Comparison of ENCODE assay signal across 1 cellular context in genomic region chr14:55191881-55192616, GRCh38.
TF ChIP-seq lines count a peak whose summit lies in the region.

No MANE protein-coding gene starts in this region.

TF ChIP-seq in H1, 55 proteins besides CTCF, POLR2A, EP300 and RAD21 (continued from another document):
- TF ChIP-seq POLR2AphosphoS5 (IDR thresholded peaks at IDR 0.05; ENCODE audit: low read depth, low read length) = no peak
- TF ChIP-seq SP4 (IDR thresholded peaks at IDR 0.05; ENCODE audit: low read length) = no peak
- TF ChIP-seq SIRT6 (IDR thresholded peaks at IDR 0.05; ENCODE audit: low read length) = no peak
- no peak for TF ChIP-seq BCL11A (IDR thresholded peaks at IDR 0.05; ENCODE audit: low read depth in 2 of 2, low read length in 2 of 2)
- no peak for TF ChIP-seq SP2 (IDR thresholded peaks at IDR 0.05; ENCODE audit: low read length)
- TF ChIP-seq CBX8 (IDR thresholded peaks at IDR 0.05; ENCODE audit: borderline replicate concordance, low read depth, low read length) = no peak
- no peak for TF ChIP-seq CHD7 (IDR thresholded peaks at IDR 0.05; ENCODE audit: insufficient replicate concordance, low read length)
